In genomic region chr10:43202657-43203490, GRCh38 we compare ENCODE assay signal across 8 cellular contexts.
A peak's percentile ranks its signal among the peaks of the same experiment; 100 is the strongest.
DNase-seq lines count a peak whose midpoint lies in the region; ATAC-seq and TF ChIP-seq lines count a peak whose summit lies in the region.

No MANE protein-coding gene starts in this region.

- no peaks in the 10 kb centered on the region for H3K27me3 Mint-ChIP-seq in CD8-positive, alpha-beta memory T cell
- no peaks in the 10 kb centered on the region for H3K27me3 Mint-ChIP-seq in activated CD8-positive, alpha-beta T cell treated with anti-CD3 and anti-CD28 coated beads for 36 hours

- peak overlapping the region; percentile 57 for H3K27ac ChIP-seq in CD8-positive, alpha-beta memory T cell (ENCODE audit: low read depth, low read length)

- H3K36me3 Mint-ChIP-seq in CD8-positive, alpha-beta memory T cell, result peaks cover 0 to 19% (median 1%) of the 10 kb centered on the region in 3 donors
- no peaks in the 10 kb centered on the region for H3K36me3 Mint-ChIP-seq in activated CD8-positive, alpha-beta T cell treated with anti-CD3 and anti-CD28 coated beads for 36 hours (ENCODE audit: low read depth)

- H3K27ac Mint-ChIP-seq in CD8-positive, alpha-beta memory T cell, result no peak overlapping the region
- H3K27ac Mint-ChIP-seq in activated CD8-positive, alpha-beta T cell treated with anti-CD3 and anti-CD28 coated beads for 36 hours, result no peak overlapping the region

- no peaks in the 10 kb centered on the region for H3K9me3 ChIP-seq in CD8-positive, alpha-beta memory T cell (ENCODE audit: low read length)

- H3K4me3 ChIP-seq in CD8-positive, alpha-beta memory T cell (ENCODE audit: low read length), result no peak overlapping the region
- H3K4me3 ChIP-seq in fibroblast of the aortic adventitia (ENCODE audit: low read depth, low read length), result peak overlapping the region; percentile 61

- H3K27me3 ChIP-seq in CD8-positive, alpha-beta memory T cell (ENCODE audit: insufficient read depth, low read length, poor library complexity, severe bottlenecking), result no peaks in the 10 kb centered on the region

- peak; percentile 44 for ATAC-seq in HG02763 (IDR thresholded peaks at IDR 0.05; ENCODE audit: unreplicated experiment)
- ATAC-seq in activated CD8-positive, alpha-beta T cell treated with anti-CD3 and anti-CD28 coated beads for 36 hours, result peak; percentile 63

- CTCF ChIA-PET in CD8-positive, alpha-beta memory T cell (lab: Charles Lee), result interaction anchor here (1.3 to 4.8 kb wide), 11 partner anchors 9 to 146 kb away, joined by 3 to 37 read pairs (median 5); partner anchors contain the start of gene CSGALNACT2
- CTCF ChIA-PET in activated CD8-positive, alpha-beta T cell treated with anti-CD3 and anti-CD28 coated beads for 36 hours (lab: Charles Lee), result interaction anchor here (0.7 to 4.7 kb wide), 23 partner anchors 10 to 193 kb away, joined by 3 to 42 read pairs (median 5); no protein-coding TSS in a partner anchor

- peaks cover 14% of the 10 kb centered on the region for H3K4me1 ChIP-seq in CD8-positive, alpha-beta memory T cell (ENCODE audit: insufficient read depth, low read length)

- H3K4me3 Mint-ChIP-seq in CD8-positive, alpha-beta memory T cell, result peak overlapping the region in 6 of 7 donors; percentile 24 to 92 (median 79)
- H3K4me3 Mint-ChIP-seq in activated CD8-positive, alpha-beta T cell treated with anti-CD3 and anti-CD28 coated beads for 36 hours, result peak overlapping the region; percentile 70

- DNase-seq in CD8-positive, alpha-beta memory T cell, result peak in 2 of 5 donors; percentile 44 to 65
- DNase-seq in activated CD8-positive, alpha-beta T cell treated with anti-CD3 and anti-CD28 coated beads for 36 hours, result peak; percentile 68
- DNase-seq in fibroblast of the aortic adventitia (ENCODE audit: low read depth) (no peak), posterior cingulate gyrus (peak in 9 of 10 donors; percentile 5 to 80 (median 13)), dedifferentiated amniotic fluid mesenchymal stem cell (ENCODE audit: extremely low spot score) (no peak), NCI-H2029 treated with DMSO at 0.1 percent for 48 hours (lab: John Stamatoyannopoulos, UW) (no peak), NCI-H2227 (lab: John Stamatoyannopoulos, UW; ENCODE audit: unreplicated experiment) (no peak)

- peaks cover 6 to 21% (median 6%) of the 10 kb centered on the region in 3 donors for H3K4me1 Mint-ChIP-seq in CD8-positive, alpha-beta memory T cell
- H3K4me1 Mint-ChIP-seq in activated CD8-positive, alpha-beta T cell treated with anti-CD3 and anti-CD28 coated beads for 36 hours (ENCODE audit: low read depth), result peaks cover 2% of the 10 kb centered on the region

- H3K36me3 ChIP-seq in CD8-positive, alpha-beta memory T cell (ENCODE audit: insufficient read depth, low read length), result no peaks in the 10 kb centered on the region

- intact Hi-C loops in activated CD8-positive, alpha-beta T cell treated with anti-CD3 and anti-CD28 coated beads for 36 hours (cut with micrococcal nuclease), result loop anchor here (5.0 to 10.0 kb wide), 2 partner anchors 61 to 262 kb away; no protein-coding TSS in a partner anchor
- intact Hi-C loops in posterior cingulate gyrus (cut with DNase I), result loop anchor here (10.0 kb wide), 1 partner anchor 142 kb away; no protein-coding TSS in a partner anchor

- POLR2A ChIA-PET in CD8-positive, alpha-beta memory T cell (lab: Charles Lee), result no interaction called here
- POLR2A ChIA-PET in activated CD8-positive, alpha-beta T cell treated with anti-CD3 and anti-CD28 coated beads for 36 hours (lab: Charles Lee), result interaction anchor here (1.0 kb wide), 2 partner anchors 10 to 64 kb away, joined by 3 read pairs; no protein-coding TSS in a partner anchor

- no peaks in the 10 kb centered on the region for H3K9me3 Mint-ChIP-seq in CD8-positive, alpha-beta memory T cell
- no peaks in the 10 kb centered on the region for H3K9me3 Mint-ChIP-seq in activated CD8-positive, alpha-beta T cell treated with anti-CD3 and anti-CD28 coated beads for 36 hours

- no peak for TF ChIP-seq CTCF in activated CD8-positive, alpha-beta T cell treated with anti-CD3 and anti-CD28 coated beads for 36 hours (IDR thresholded peaks at IDR 0.05)
- TF ChIP-seq CTCF in fibroblast of the aortic adventitia (IDR thresholded peaks at IDR 0.05; ENCODE audit: insufficient read depth, low read length), result no peak

Comparison
In these comparisons a context has a peak if more than half of its experiments do, and no peak if none do; other contexts are left out.
1. DNase-seq: peak in activated CD8-positive, alpha-beta T cell treated with anti-CD3 and anti-CD28 coated beads for 36 hours (single experiment) and posterior cingulate gyrus (9 of 10); none in fibroblast of the aortic adventitia (single experiment), dedifferentiated amniotic fluid mesenchymal stem cell (single experiment), NCI-H2029 treated with DMSO at 0.1 percent for 48 hours (single experiment) and NCI-H2227 (single experiment).